ENCODE assay signal across 1 cellular context in genomic region chr7:102845351-102845750, GRCh38.
TF ChIP-seq lines count a peak whose summit lies in the region.

No MANE protein-coding gene starts in this region.

TF ChIP-seq in SK-N-SH, 30 proteins besides CTCF, POLR2A, EP300 and RAD21:
- TF ChIP-seq MEF2A (IDR thresholded peaks at IDR 0.05; ENCODE audit: borderline replicate concordance, low read depth) (no peak), NFIC (IDR thresholded peaks at IDR 0.05; ENCODE audit: borderline replicate concordance) (no peak), TCF12 (IDR thresholded peaks at IDR 0.05) (peak; percentile 49; the same call in 1 of the 2 replicates), JUND (IDR thresholded peaks at IDR 0.05) (no peak), PBX3 (IDR thresholded peaks at IDR 0.05) (peak; percentile 36; the same call in 1 of the 2 replicates)
